ENCODE assay signal across 9 cellular contexts in genomic region chr3:52339612-52340011, GRCh38. TPM values are rescaled to one million over a fixed set of nuclear protein-coding genes. Genes with fewer than 3 reads are reported as not detected.
A peak's percentile ranks its signal among the peaks of the same experiment; 100 is the strongest.
DNase-seq lines count a peak whose midpoint lies in the region; ATAC-seq, FAIRE-seq and TF ChIP-seq lines count a peak whose summit lies in the region.
"Had no signal": no experiment of that assay in that cellular context is flagged by ENCODE, and none has a peak within 500 bp of the region (broad histone marks: within the 10 kb centered on the region; RNA-seq: fewer than 3 reads in every experiment).

No MANE protein-coding gene starts in this region.

- no peak for FAIRE-seq in HTR-8/SVneo (lab: Jason Lieb, UNC)

- no peak overlapping the region for H3K4me3 Mint-ChIP-seq in Caco-2 (ENCODE audit: unreplicated experiment)
- H3K4me3 Mint-ChIP-seq in neural crest cell = no peak overlapping the region
- H3K4me3 Mint-ChIP-seq: T-helper 1 cell treated with Interleukin-12 subunit alpha and Interleukin-12 subunit beta and Interleukin-4 antibody, amounts not matched to agents 30 μg/mL and 1 μg/mL, for 36 hours had no signal

- H3K4me3 ChIP-seq in Caco-2 (ENCODE audit: low read depth, low read length) (no peak overlapping the region), fibroblast of mammary gland (ENCODE audit: control insufficient read depth, low read depth, low read length) (no peak overlapping the region)

- no peaks in the 10 kb centered on the region for H3K9me3 ChIP-seq in Caco-2

- peaks cover 9% of the 10 kb centered on the region for H3K4me1 Mint-ChIP-seq in Caco-2 (ENCODE audit: low read depth, unreplicated experiment)
- peaks cover 4% of the 10 kb centered on the region for H3K4me1 Mint-ChIP-seq in neural crest cell

- POLR2A ChIA-PET in Caco-2 (lab: Charles Lee) = interaction anchor here (0.9 kb wide), 1 partner anchor 40 kb away, joined by 5 read pairs; no protein-coding TSS in a partner anchor

- BruUV-seq in Caco-2 (replicated peaks; lab: Mats Ljungman, UMichigan) = no TSS peak

- H3K9me3 Mint-ChIP-seq in Caco-2 (ENCODE audit: unreplicated experiment) = no peaks in the 10 kb centered on the region
- H3K9me3 Mint-ChIP-seq in neural crest cell = no peaks in the 10 kb centered on the region
- H3K9me3 Mint-ChIP-seq: T-helper 1 cell treated with Interleukin-12 subunit alpha and Interleukin-12 subunit beta and Interleukin-4 antibody, amounts not matched to agents 30 μg/mL and 1 μg/mL, for 36 hours had no signal

- H3K36me3 Mint-ChIP-seq in Caco-2 (ENCODE audit: insufficient read depth, unreplicated experiment) (no peaks in the 10 kb centered on the region), neural crest cell (ENCODE audit: low read depth) (no peaks in the 10 kb centered on the region)

- H3K27me3 ChIP-seq in Caco-2 (replicated peaks; ENCODE audit: control insufficient read depth, insufficient read depth, low read length) = no peaks in the 10 kb centered on the region

- H3K27me3 Mint-ChIP-seq in Caco-2 (ENCODE audit: insufficient read depth, unreplicated experiment) (no peaks in the 10 kb centered on the region), neural crest cell (ENCODE audit: low read depth) (no peaks in the 10 kb centered on the region)

- H3K27ac Mint-ChIP-seq in Caco-2 (ENCODE audit: unreplicated experiment) = no peak overlapping the region
- no peak overlapping the region for H3K27ac Mint-ChIP-seq in neural crest cell (ENCODE audit: unreplicated experiment)
- H3K27ac Mint-ChIP-seq: T-helper 1 cell treated with Interleukin-12 subunit alpha and Interleukin-12 subunit beta and Interleukin-4 antibody, amounts not matched to agents 30 μg/mL and 1 μg/mL, for 36 hours had no signal

- CTCF ChIA-PET in Caco-2 (lab: Charles Lee) = interaction anchor here (0.6 to 3.0 kb wide), 20 partner anchors 8 to 845 kb away, joined by 3 to 24 read pairs (median 4); partner anchors contain the start of genes DNAH1 and TWF2

- no peaks in the 10 kb centered on the region for H3K36me3 ChIP-seq in Caco-2 (ENCODE audit: control insufficient read depth, insufficient read depth, low read length)

- TF ChIP-seq CTCF in Caco-2 (IDR thresholded peaks at IDR 0.05; ENCODE audit: insufficient read depth in 1 of 2, low read depth in 1 of 2, low read length in 1 of 2, severe bottlenecking in 1 of 2, unreplicated experiment in 1 of 2) (peak; percentile 64 to 77), fibroblast of mammary gland (conservative IDR thresholded peaks at IDR 0.05; ENCODE audit: control insufficient read depth, insufficient read depth, low read depth, low read length) (peak; percentile 78), neural crest cell (conservative IDR thresholded peaks at IDR 0.05) (peak; percentile 91)

- intact Hi-C loops in Caco-2 (cut with micrococcal nuclease; ENCODE audit: unreplicated experiment) = loop anchor here (1.0 to 2.0 kb wide), 4 partner anchors 39 to 108 kb away; partner anchors contain the start of gene TWF2

- ATAC-seq in GM21423 (IDR thresholded peaks at IDR 0.05; ENCODE audit: unreplicated experiment) (no peak), HG03460 (IDR thresholded peaks at IDR 0.05; ENCODE audit: unreplicated experiment) (no peak)

- no peaks in the 10 kb centered on the region for H3K4me1 ChIP-seq in Caco-2

- DNase-seq in Caco-2 = peak; percentile 55 to 74
- peak; percentile 61 for DNase-seq in HTR-8/SVneo (ENCODE audit: insufficient read length, low spot score)
- DNase-seq in NCI-H82 (lab: John Stamatoyannopoulos, UW) = peak; percentile 86
- peak; percentile 33 for DNase-seq in activated CD8-positive, alpha-beta memory T cell treated with anti-CD3 and anti-CD28 coated beads, Interleukin-2, amount 50 U/mL, for 1 hour (ENCODE audit: extremely low read depth)
- DNase-seq in fibroblast of mammary gland (ENCODE audit: low read depth) = peak; percentile 88
- peak; percentile 59 for DNase-seq in neural crest cell (ENCODE audit: low read depth, low spot score)

RNA-seq across cellular contexts. Expression of gene DNAH1, which starts 23.5 kb away (rescaled TPM):
- total RNA-seq in Caco-2 (2022) (2.9 and 4.1 TPM in 2 replicates), neural crest cell (2.4 and 3.2 TPM in 2 replicates)

RNA-seq across cellular contexts. Expression of gene GLYCTK, which starts 52.0 kb away (rescaled TPM):
- total RNA-seq in Caco-2 (2022) (128 and 146 TPM in 2 replicates), neural crest cell (6.1 and 9.7 TPM in 2 replicates)

Comparison
In these comparisons a context has a peak if more than half of its experiments do, and no peak if none do; other contexts are left out.
1. DNase-seq: peak in every context shown above with its lines; median percentile 88 in fibroblast of mammary gland; 86 in NCI-H82; 64 in Caco-2; 61 in HTR-8/SVneo; 59 in neural crest cell; 33 in activated CD8-positive, alpha-beta memory T cell treated with anti-CD3 and anti-CD28 coated beads, Interleukin-2, amount 50 U/mL, for 1 hour.
2. RNA of gene GLYCTK, which starts 52.0 kb away (total RNA-seq): 128 to 146 TPM in Caco-2; 6.1 to 9.7 TPM in neural crest cell; every median in the first group is over 10 times any median in the second.
3. Peak in every context shown above with its lines, with median percentiles within 50 percentile points of each other: CTCF ChIP-seq.